In genomic region chr3:169430687-169431404, GRCh38 we compare ENCODE assay signal across 9 cellular contexts.
A peak's percentile ranks its signal among the peaks of the same experiment; 100 is the strongest.
DNase-seq lines count a peak whose midpoint lies in the region; ATAC-seq and TF ChIP-seq lines count a peak whose summit lies in the region.
"Had no signal": no experiment of that assay in that cellular context is flagged by ENCODE, and none has a peak within 500 bp of the region (broad histone marks: within the 10 kb centered on the region; RNA-seq: fewer than 3 reads in every experiment).

No MANE protein-coding gene starts in this region.

- H3K9me3 Mint-ChIP-seq in osteocyte (ENCODE audit: unreplicated experiment) = no peaks in the 10 kb centered on the region

- H3K36me3 ChIP-seq in duodenal mucosa (ENCODE audit: control insufficient read depth in 1 of 2, insufficient read depth in 2 of 2, low read length in 2 of 2) (no peaks in the 10 kb centered on the region), skeletal muscle satellite cell (ENCODE audit: insufficient read depth, low read length) (no peaks in the 10 kb centered on the region), H7 (replicated peaks; ENCODE audit: control insufficient read depth, insufficient read depth, low read length) (no peaks in the 10 kb centered on the region)

- no peak overlapping the region for H3K4me3 Mint-ChIP-seq in osteocyte (ENCODE audit: unreplicated experiment)

- peaks cover 5 to 13% of the 10 kb centered on the region in 2 donors for H3K4me1 ChIP-seq in duodenal mucosa (ENCODE audit: control insufficient read depth in 1 of 2, insufficient read depth in 2 of 2, low read length in 2 of 2)
- peaks cover 14% of the 10 kb centered on the region for H3K4me1 ChIP-seq in skeletal muscle satellite cell (ENCODE audit: control insufficient read depth, insufficient read depth, low read length)

- peak; percentile 54 for ATAC-seq in GM21576 (IDR thresholded peaks at IDR 0.05; ENCODE audit: unreplicated experiment)
- no peak for ATAC-seq in GM19397 (IDR thresholded peaks at IDR 0.05; ENCODE audit: unreplicated experiment)

- H3K27me3 ChIP-seq in duodenal mucosa (ENCODE audit: control insufficient read depth in 1 of 2, insufficient read depth in 2 of 2, low read length in 2 of 2) (no peaks in the 10 kb centered on the region), skeletal muscle satellite cell (ENCODE audit: control insufficient read depth, insufficient read depth, low read length) (no peaks in the 10 kb centered on the region), H7 (ENCODE audit: control insufficient read depth, insufficient read depth, low read length) (no peaks in the 10 kb centered on the region)

- H3K9ac ChIP-seq in duodenal mucosa (ENCODE audit: low read depth in 1 of 2, low read length in 2 of 2) (no peak overlapping the region), skeletal muscle satellite cell (ENCODE audit: low read depth, low read length) (no peak overlapping the region)

- H3K4me1 Mint-ChIP-seq in osteocyte (ENCODE audit: unreplicated experiment) = peaks cover 6% of the 10 kb centered on the region

- no peak for TF ChIP-seq CTCF in LNCaP clone FGC (IDR thresholded peaks at IDR 0.05; ENCODE audit: control insufficient read depth, extremely low read depth, insufficient read depth)
- no peak for TF ChIP-seq CTCF in osteocyte (IDR thresholded peaks at IDR 0.05)

- H3K9me3 ChIP-seq in duodenal mucosa (ENCODE audit: control insufficient read depth in 1 of 2, low read length in 2 of 2) (no peaks in the 10 kb centered on the region), skeletal muscle satellite cell (replicated peaks; ENCODE audit: low read length) (no peaks in the 10 kb centered on the region)

- H3K27ac Mint-ChIP-seq in osteocyte (ENCODE audit: unreplicated experiment) = no peak overlapping the region

- DNase-seq in LNCaP clone FGC (ENCODE audit: low read depth) (peak; percentile 28), H7 (no peak), osteocyte (ENCODE audit: extremely low spot score, unreplicated experiment) (no peak)
- DNase-seq in NK-92 treated with Interleukin-12 subunit alpha and Interleukin-12 subunit beta, amount 100 ng/mL, for 24 hours (lab: John Stamatoyannopoulos, UW) = no peak
- DNase-seq: immature natural killer cell had no signal

- H3K27me3 Mint-ChIP-seq in osteocyte (ENCODE audit: unreplicated experiment) = no peaks in the 10 kb centered on the region

- peak overlapping the region; percentile 35 for H3K27ac ChIP-seq in duodenal mucosa (ENCODE audit: low read depth, low read length)

- H3K4me2 ChIP-seq in skeletal muscle satellite cell (ENCODE audit: low read length) = peak overlapping the region; percentile 5

- H3K4me3 ChIP-seq in LNCaP clone FGC (ENCODE audit: low read depth, low read length) (no peak overlapping the region), duodenal mucosa (ENCODE audit: low read depth in 1 of 2, low read length in 2 of 2) (peak overlapping the region in 1 of 2 donors; percentile 9), skeletal muscle satellite cell (ENCODE audit: low read length) (no peak overlapping the region), H7 (ENCODE audit: insufficient read depth, low read depth, low read length) (no peak overlapping the region)

- H3K36me3 Mint-ChIP-seq in osteocyte (ENCODE audit: unreplicated experiment) = no peaks in the 10 kb centered on the region
- H3K36me3 Mint-ChIP-seq: immature natural killer cell had no signal
